1 cellular context compared by ENCODE assay signal in the genomic region with DNA sequence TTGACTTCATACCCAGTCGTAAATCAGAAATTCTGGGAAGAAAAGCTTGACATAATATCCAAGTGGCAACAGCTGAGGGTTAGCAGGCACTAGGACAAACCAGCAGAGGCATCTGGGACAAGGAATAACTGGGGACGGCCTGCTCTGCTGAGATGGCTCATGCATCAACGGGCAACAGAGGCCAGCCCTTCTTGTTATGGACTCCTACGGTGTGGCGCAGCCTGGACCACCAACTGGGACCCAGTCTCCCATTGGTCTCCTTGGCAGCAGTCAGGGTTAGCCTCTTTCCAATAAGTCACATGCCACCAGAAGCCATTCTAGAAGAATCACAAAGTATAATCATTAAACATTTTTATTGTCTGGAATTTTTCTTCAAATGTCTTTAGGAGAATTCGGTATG.
TF ChIP-seq lines count a peak whose summit lies in the region.

No MANE protein-coding gene starts in this region.

TF ChIP-seq in WTC11, 78 proteins besides CTCF, POLR2A, EP300 and RAD21 (continued from another document):
- TF ChIP-seq E2F5 (CRISPR knock-in tag; IDR thresholded peaks at IDR 0.05), result no peak
- no peak for TF ChIP-seq NR2C2 (CRISPR knock-in tag; IDR thresholded peaks at IDR 0.05)
- TF ChIP-seq NR3C1 (CRISPR knock-in tag; conservative IDR thresholded peaks at IDR 0.05; ENCODE audit: low read depth), result no peak
- no peak for TF ChIP-seq ESRRA (CRISPR knock-in tag; IDR thresholded peaks at IDR 0.05; ENCODE audit: borderline replicate concordance)
- TF ChIP-seq ZNF121 (CRISPR knock-in tag; IDR thresholded peaks at IDR 0.05), result no peak
- no peak for TF ChIP-seq ZNF671 (CRISPR knock-in tag; IDR thresholded peaks at IDR 0.05)
